Comparison of ENCODE assay signal across 9 cellular contexts in the genomic region with DNA sequence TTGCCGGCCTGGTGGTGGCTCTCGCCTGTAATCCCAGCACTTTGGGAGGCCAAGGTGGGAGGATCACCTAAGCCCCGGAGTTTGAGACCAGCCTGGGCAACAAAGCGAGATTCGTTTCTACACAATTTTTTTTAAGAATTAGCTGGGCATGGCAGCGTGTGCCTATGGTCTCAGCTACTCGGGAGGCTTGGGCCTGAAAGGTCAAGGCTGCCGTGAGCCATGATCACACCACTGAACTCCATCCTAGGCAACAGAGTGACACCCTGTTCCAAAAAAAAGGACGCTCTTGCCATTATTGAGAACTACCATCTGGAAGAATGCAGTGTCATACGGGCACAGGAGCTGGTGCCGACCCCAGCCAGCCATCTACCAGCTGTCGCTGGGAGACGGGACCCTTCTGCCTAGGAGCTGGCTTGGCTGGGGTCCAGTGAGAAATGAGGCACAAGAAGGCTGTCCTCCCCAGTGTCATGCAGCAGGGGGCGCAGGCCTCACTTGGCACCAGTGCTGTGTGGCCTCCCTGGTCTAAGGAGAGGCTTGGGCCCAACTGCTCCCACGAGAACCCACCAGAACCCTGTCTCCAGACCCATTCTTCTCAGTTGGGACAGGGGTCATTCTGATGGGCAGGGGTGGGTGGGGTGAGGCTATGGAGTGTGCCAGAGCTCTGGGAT. TPM values are rescaled to one million over a fixed set of nuclear protein-coding genes. Genes with fewer than 3 reads are reported as not detected.
DNase-seq lines count a peak whose midpoint lies in the region; ATAC-seq and TF ChIP-seq lines count a peak whose summit lies in the region.
"Had no signal": no experiment of that assay in that cellular context is flagged by ENCODE, and none has a peak within 500 bp of the region (broad histone marks: within the 10 kb centered on the region; RNA-seq: fewer than 3 reads in every experiment).

No MANE protein-coding gene starts in this region.

- H3K9me3 Mint-ChIP-seq in activated CD4-positive, alpha-beta T cell treated with anti-CD3 and anti-CD28 coated beads, Interleukin-2, amount 10 ng/mL, durations not matched to agents 24 days and 14 days, result no peaks in the 10 kb centered on the region
- H3K9me3 Mint-ChIP-seq in memory B cell, result no peaks in the 10 kb centered on the region

- peak overlapping the region; percentile 43 for H3K27ac Mint-ChIP-seq in activated CD4-positive, alpha-beta T cell treated with anti-CD3 and anti-CD28 coated beads, Interleukin-2, amount 10 ng/mL, durations not matched to agents 24 days and 14 days
- H3K27ac Mint-ChIP-seq in memory B cell, result peak overlapping the region; percentile 57

- H3K9me3 ChIP-seq in colonic mucosa, result no peaks in the 10 kb centered on the region
- H3K9me3 ChIP-seq: BLaER1 had no signal

- no peaks in the 10 kb centered on the region for H3K4me1 ChIP-seq in colonic mucosa
- H3K4me1 ChIP-seq: BLaER1 had no signal

- ATAC-seq in memory B cell (ENCODE audit: low read depth) (peak; percentile 97), GM19397 (IDR thresholded peaks at IDR 0.05; ENCODE audit: unreplicated experiment) (no peak)

- TF ChIP-seq CTCF in colonic mucosa (IDR thresholded peaks at IDR 0.05), result peak; percentile 61

- no peaks in the 10 kb centered on the region for H3K27me3 Mint-ChIP-seq in activated CD4-positive, alpha-beta T cell treated with anti-CD3 and anti-CD28 coated beads, Interleukin-2, amount 10 ng/mL, durations not matched to agents 24 days and 14 days
- H3K27me3 Mint-ChIP-seq in memory B cell, result no peaks in the 10 kb centered on the region

- intact Hi-C loops in activated CD4-positive, alpha-beta T cell treated with anti-CD3 and anti-CD28 coated beads, Interleukin-2, amount 10 ng/mL, durations not matched to agents 24 days and 14 days (cut with micrococcal nuclease), result loop anchor here (1.0 kb wide), 1 partner anchor 70 kb away; no protein-coding TSS in a partner anchor
- intact Hi-C loops in colonic mucosa (cut with DNase I), result loop anchor here (1.0 kb wide), 1 partner anchor 70 kb away; no protein-coding TSS in a partner anchor

- H3K36me3 Mint-ChIP-seq in activated CD4-positive, alpha-beta T cell treated with anti-CD3 and anti-CD28 coated beads, Interleukin-2, amount 10 ng/mL, durations not matched to agents 24 days and 14 days (ENCODE audit: low read depth), result peaks cover 33% of the 10 kb centered on the region
- H3K36me3 Mint-ChIP-seq in memory B cell, result peaks cover 20% of the 10 kb centered on the region

- H3K4me1 Mint-ChIP-seq in activated CD4-positive, alpha-beta T cell treated with anti-CD3 and anti-CD28 coated beads, Interleukin-2, amount 10 ng/mL, durations not matched to agents 24 days and 14 days, result peaks cover 6% of the 10 kb centered on the region
- H3K4me1 Mint-ChIP-seq in memory B cell, result peaks cover 8% of the 10 kb centered on the region

- no peaks in the 10 kb centered on the region for H3K36me3 ChIP-seq in colonic mucosa

- DNase-seq in NCI-H1417 (lab: John Stamatoyannopoulos, UW), result peak; percentile 2 to 13 (median 6)
- no peak for DNase-seq in NCI-H1417 treated with DMSO at 0.1 percent for 48 hours (lab: John Stamatoyannopoulos, UW)
- DNase-seq in MV-4-11 (lab: John Stamatoyannopoulos, UW), result peak; percentile 60
- DNase-seq in activated CD4-positive, alpha-beta T cell treated with anti-CD3 and anti-CD28 coated beads, Interleukin-2, amount 10 ng/mL, durations not matched to agents 24 days and 14 days, result peak; percentile 88
- peak; percentile 75 for DNase-seq in colonic mucosa
- peak; percentile 72 to 75 for DNase-seq in memory B cell (ENCODE audit: low spot score in 2 of 2)
- DNase-seq in stimulated activated CD8-positive, alpha-beta memory T cell treated with anti-CD3 and anti-CD28 coated beads, Interleukin-2, amount 100 ng/mL, for 1 hour (ENCODE audit: low read depth in 2 of 2), result peak; percentile 20 to 38

- H3K4me3 ChIP-seq in colonic mucosa, result no peak overlapping the region
- H3K4me3 ChIP-seq: BLaER1 had no signal

- no peak overlapping the region for H3K27ac ChIP-seq in colonic mucosa
- H3K27ac ChIP-seq: BLaER1 had no signal

- no peak overlapping the region for H3K4me3 Mint-ChIP-seq in activated CD4-positive, alpha-beta T cell treated with anti-CD3 and anti-CD28 coated beads, Interleukin-2, amount 10 ng/mL, durations not matched to agents 24 days and 14 days
- H3K4me3 Mint-ChIP-seq in memory B cell, result no peak overlapping the region

- peak overlapping the region in 1 of 2 donors; percentile 43 for H3K9ac ChIP-seq in colonic mucosa (ENCODE audit: low read depth in 2 of 2, low read length in 2 of 2)
- H3K9ac ChIP-seq: BLaER1 had no signal

- H3K27me3 ChIP-seq in colonic mucosa, result no peaks in the 10 kb centered on the region
- H3K27me3 ChIP-seq: BLaER1 had no signal

RNA-seq across cellular contexts. Expression of a gene that starts 12.2 kb away (rescaled TPM):
- 67.6 and 72.7 TPM in 2 replicates for total RNA-seq in activated CD4-positive, alpha-beta T cell treated with anti-CD3 and anti-CD28 coated beads, Interleukin-2, amount 10 ng/mL, durations not matched to agents 24 days and 14 days
- 10 to 100 TPM; 17.1 to 42.4 TPM for total RNA-seq in colonic mucosa

RNA-seq across cellular contexts. Expression of a gene that starts 33.9 kb away (rescaled TPM):
- total RNA-seq in activated CD4-positive, alpha-beta T cell treated with anti-CD3 and anti-CD28 coated beads, Interleukin-2, amount 10 ng/mL, durations not matched to agents 24 days and 14 days, result 71.7 and 76.6 TPM in 2 replicates
- 100 to 1,000 TPM in 1 of 2 donors, 10 to 100 TPM in 1; 98.6 to 165 TPM for total RNA-seq in colonic mucosa

RNA-seq across cellular contexts. Expression of a gene that starts 43.2 kb away (rescaled TPM):
- total RNA-seq in activated CD4-positive, alpha-beta T cell treated with anti-CD3 and anti-CD28 coated beads, Interleukin-2, amount 10 ng/mL, durations not matched to agents 24 days and 14 days, result not detected in 2 replicates
- total RNA-seq in colonic mucosa, result 1 to 10 TPM; 1.4 to 2.7 TPM

RNA-seq across cellular contexts. Expression of a gene that starts 47.0 kb away (rescaled TPM):
- total RNA-seq in activated CD4-positive, alpha-beta T cell treated with anti-CD3 and anti-CD28 coated beads, Interleukin-2, amount 10 ng/mL, durations not matched to agents 24 days and 14 days, result not detected in 2 replicates
- total RNA-seq in colonic mucosa, result not detected

RNA-seq across cellular contexts. Expression of a gene that starts 49.8 kb away (rescaled TPM):
- 107 and 111 TPM in 2 replicates for total RNA-seq in activated CD4-positive, alpha-beta T cell treated with anti-CD3 and anti-CD28 coated beads, Interleukin-2, amount 10 ng/mL, durations not matched to agents 24 days and 14 days
- total RNA-seq in colonic mucosa, result 10 to 100 TPM; 53.5 to 82.6 TPM
